In genomic region chr2:74741076-74741460, GRCh38 we compare ENCODE assay signal across 1 cellular context.
TF ChIP-seq lines count a peak whose summit lies in the region.

No MANE protein-coding gene starts in this region.

TF ChIP-seq in H1, 55 proteins besides CTCF, POLR2A, EP300 and RAD21 (continued from another document):
- TF ChIP-seq SUZ12 (IDR thresholded peaks at IDR 0.05; ENCODE audit: low read length) = no peak
- TF ChIP-seq KDM5A (IDR thresholded peaks at IDR 0.05; ENCODE audit: low read length) = no peak
- no peak for TF ChIP-seq EZH2 (IDR thresholded peaks at IDR 0.05; ENCODE audit: low read depth, low read length, severe bottlenecking)
- TF ChIP-seq YY1 (IDR thresholded peaks at IDR 0.05; ENCODE audit: low read depth, low read length) = no peak
- no peak for TF ChIP-seq CHD2 (IDR thresholded peaks at IDR 0.05; ENCODE audit: low read length)
- TF ChIP-seq GABPA (IDR thresholded peaks at IDR 0.05; ENCODE audit: borderline replicate concordance, insufficient read depth, low read length) = no peak
- no peak for TF ChIP-seq CHD1 (IDR thresholded peaks at IDR 0.05; ENCODE audit: low read depth, low read length)
- TF ChIP-seq SRF (IDR thresholded peaks at IDR 0.05; ENCODE audit: low read depth, low read length) = no peak
